ENCODE assay signal across 16 cellular contexts in genomic region chr2:111028720-111029119, GRCh38.
A peak's percentile ranks its signal among the peaks of the same experiment; 100 is the strongest.
DNase-seq lines count a peak whose midpoint lies in the region; ATAC-seq, FAIRE-seq and TF ChIP-seq lines count a peak whose summit lies in the region.
"Had no signal": no experiment of that assay in that cellular context is flagged by ENCODE, and none has a peak within 500 bp of the region (broad histone marks: within the 10 kb centered on the region; RNA-seq: fewer than 3 reads in every experiment).

No MANE protein-coding gene starts in this region.

- no peak overlapping the region for H3K4me2 ChIP-seq in K562 (ENCODE audit: insufficient read depth, low read length)
- H3K4me2 ChIP-seq: KMS-11 had no signal

- H3K27me3 Mint-ChIP-seq in T-helper 2 cell treated with Interferon-gamma antibody and Interleukin-4, amounts not matched to agents 5 μg/mL and 100 μg/mL, for 36 hours (ENCODE audit: low read depth), result peaks cover 40% of the 10 kb centered on the region

- in situ Hi-C loops in K562 (cut with MboI), result no loop called here

- no peak overlapping the region for H2AFZ ChIP-seq in K562 (ENCODE audit: low read depth, low read length)

- no peaks in the 10 kb centered on the region; the same call in 1 of the 2 replicates for H4K20me1 ChIP-seq in K562 (replicated peaks; ENCODE audit: control insufficient read depth, insufficient read depth, low read length)

- peaks cover 1% of the 10 kb centered on the region for H3K36me3 Mint-ChIP-seq in T-helper 2 cell treated with Interferon-gamma antibody and Interleukin-4, amounts not matched to agents 5 μg/mL and 100 μg/mL, for 36 hours (ENCODE audit: low read depth)

- no peaks in the 10 kb centered on the region for H3K9me1 ChIP-seq in K562 (ENCODE audit: control insufficient read depth, insufficient read depth, low read length)

- no peaks in the 10 kb centered on the region for H3K36me3 ChIP-seq in K562 (ENCODE audit: control insufficient read depth, insufficient read depth, low read length)
- no peaks in the 10 kb centered on the region for H3K36me3 ChIP-seq in mucosa of descending colon (ENCODE audit: low read depth)
- H3K36me3 ChIP-seq: heart right ventricle had no signal

- no peak overlapping the region for H3K27ac ChIP-seq in K562 (ENCODE audit: extremely low read depth, low read depth, low read length)
- H3K27ac ChIP-seq: heart right ventricle, KMS-11 had no signal

- peaks cover 9% of the 10 kb centered on the region for H3K4me1 Mint-ChIP-seq in T-helper 2 cell treated with Interferon-gamma antibody and Interleukin-4, amounts not matched to agents 5 μg/mL and 100 μg/mL, for 36 hours (ENCODE audit: low read depth)

- no peak overlapping the region for H3K4me3 Mint-ChIP-seq in T-helper 2 cell treated with Interferon-gamma antibody and Interleukin-4, amounts not matched to agents 5 μg/mL and 100 μg/mL, for 36 hours

- H3K4me3 ChIP-seq in LNCaP clone FGC (ENCODE audit: low read depth, low read length) (no peak overlapping the region), K562 (no peak overlapping the region), mucosa of descending colon (no peak overlapping the region)
- H3K4me3 ChIP-seq: heart right ventricle had no signal

- H3K9me3 ChIP-seq in K562 (replicated peaks; ENCODE audit: control insufficient read depth, insufficient read depth, low read depth, low read length) (no peaks in the 10 kb centered on the region), mucosa of descending colon (peaks cover 5% of the 10 kb centered on the region)

- H3K9me3 Mint-ChIP-seq in T-helper 2 cell treated with Interferon-gamma antibody and Interleukin-4, amounts not matched to agents 5 μg/mL and 100 μg/mL, for 36 hours, result no peaks in the 10 kb centered on the region

- FAIRE-seq in K562 (lab: Jason Lieb, UNC), result no peak

- no peak for TF ChIP-seq EP300 in K562 (IDR thresholded peaks at IDR 0.05; ENCODE audit: low read length)

- intact Hi-C loops in K562 (cut with micrococcal nuclease), result no loop called here
- intact Hi-C loops in mucosa of descending colon (cut with DNase I, micrococcal nuclease), result no loop called here
- intact Hi-C loops in Right ventricle myocardium inferior (cut with DNase I), result no loop called here

- BruUV-seq in K562 (replicated peaks; lab: Mats Ljungman, UMichigan), result no TSS peak

- H3K9ac ChIP-seq in K562 (ENCODE audit: insufficient read depth in 1 of 2, low read depth in 2 of 2, low read length in 2 of 2), result no peak overlapping the region
- H3K9ac ChIP-seq: KMS-11 had no signal

- POLR2A ChIA-PET in K562 (lab: Yijun Ruan, JAX), result no interaction called here

- TF ChIP-seq CTCF in LNCaP clone FGC (IDR thresholded peaks at IDR 0.05; ENCODE audit: control insufficient read depth, extremely low read depth, insufficient read depth) (peak; percentile 50), K562 (IDR thresholded peaks at IDR 0.05 in 2 of 3, conservative IDR thresholded peaks at IDR 0.05 in 1 of 3; ENCODE audit: insufficient read depth in 2 of 3, low read depth in 1 of 3, low read length in 3 of 3) (peak; percentile 15 to 47 (median 32); a peak in 3 of 6 replicates), mucosa of descending colon (IDR thresholded peaks at IDR 0.05) (no peak)

- no peak for TF ChIP-seq POLR2A in K562 (conservative IDR thresholded peaks at IDR 0.05)

- ATAC-seq in K562 (peak; percentile 76; the same call in 2 of the 3 replicates), mucosa of descending colon (peak; percentile 22), Right ventricle myocardium inferior (no peak), HG02938 (IDR thresholded peaks at IDR 0.05; ENCODE audit: unreplicated experiment) (no peak)
- ATAC-seq: heart right ventricle had no signal

- no peak overlapping the region for H3K27ac Mint-ChIP-seq in T-helper 2 cell treated with Interferon-gamma antibody and Interleukin-4, amounts not matched to agents 5 μg/mL and 100 μg/mL, for 36 hours
- H3K27ac Mint-ChIP-seq: activated naive CD4-positive, alpha-beta T cell treated with anti-CD3 and anti-CD28 coated beads, Interleukin-2, amount 50 U/mL, for 72 hours; progenitor cell of endocrine pancreas had no signal

- CTCF ChIA-PET in K562 (lab: Yijun Ruan, JAX; ENCODE audit: low intra/inter-chr PET ratio), result no interaction called here

- peaks cover 23 to 35% of the 10 kb centered on the region in 2 experiments; a peak in 4 of 5 replicates for H3K27me3 ChIP-seq in K562 (ENCODE audit: control insufficient read depth in 2 of 2, insufficient read depth in 2 of 2, low read length in 2 of 2)

- peak; percentile 6 to 69; a peak in 2 of 4 replicates for TF ChIP-seq RAD21 in K562 (CRISPR knock-in tag; conservative IDR thresholded peaks at IDR 0.05 in 1 of 2, IDR thresholded peaks at IDR 0.05 in 1 of 2)

- H3K4me1 ChIP-seq in K562 (replicated peaks in 1 of 2; ENCODE audit: control insufficient read depth in 2 of 2, insufficient read depth in 2 of 2, low read length in 2 of 2) (no peaks in the 10 kb centered on the region), mucosa of descending colon (ENCODE audit: low read depth) (peaks cover 44% of the 10 kb centered on the region)

- no peaks in the 10 kb centered on the region for H3K79me2 ChIP-seq in K562 (ENCODE audit: control insufficient read depth, insufficient read depth, low read length)

- peak; percentile 30 for DNase-seq in SIG-M5 treated with dmso at 0.1 percent for 504 hours (lab: John Stamatoyannopoulos, UW; ENCODE audit: unreplicated experiment)
- DNase-seq in SIG-M5 (lab: John Stamatoyannopoulos, UW), result no peak
- no peak for DNase-seq in LNCaP clone FGC (ENCODE audit: low read depth)
- DNase-seq in K562 (ENCODE audit: extremely low read depth in 1 of 4, low spot score in 3 of 4), result peak in 2 of 4 experiments; percentile 15 to 18
- DNase-seq in mucosa of descending colon, result peak in 1 of 3 donors; percentile 42
- no peak for DNase-seq in Right ventricle myocardium inferior (ENCODE audit: missing footprints)
- DNase-seq in T-helper 2 cell treated with Interferon-gamma antibody and Interleukin-4, amounts not matched to agents 5 μg/mL and 100 μg/mL, for 36 hours (ENCODE audit: low spot score), result no peak
- DNase-seq: cortex of kidney, EL, heart right ventricle, mesenchymal stem cell, T-helper 1 cell had no signal

TF ChIP-seq in K562, 482 proteins besides CTCF, POLR2A, EP300 and RAD21 (continues in another document):
- no peak for TF ChIP-seq THRA (IDR thresholded peaks at IDR 0.05)
- TF ChIP-seq ZNF347 (CRISPR knock-in tag; IDR thresholded peaks at IDR 0.05; ENCODE audit: low read depth), result no peak
- TF ChIP-seq ZNF507 (tag; conservative IDR thresholded peaks at IDR 0.05), result no peak
- 0 out of 2 replicates have a peak, but pooled peaks have one; percentile 32 for TF ChIP-seq SMC3 (conservative IDR thresholded peaks at IDR 0.05; ENCODE audit: insufficient read depth, low read depth, low read length)
- no peak for TF ChIP-seq GTF3C2 (IDR thresholded peaks at IDR 0.05; ENCODE audit: borderline replicate concordance, extremely low read depth, insufficient read length)
- no peak for TF ChIP-seq NFE2 (IDR thresholded peaks at IDR 0.05; ENCODE audit: low read depth)

Comparison
In these comparisons a context has a peak if more than half of its experiments do, and no peak if none do; other contexts are left out.
1. ATAC-seq: peak in K562 (single experiment) and mucosa of descending colon (single experiment); none in Right ventricle myocardium inferior (single experiment) and HG02938 (single experiment).